ENCODE assay signal across 16 cellular contexts in the genomic region with DNA sequence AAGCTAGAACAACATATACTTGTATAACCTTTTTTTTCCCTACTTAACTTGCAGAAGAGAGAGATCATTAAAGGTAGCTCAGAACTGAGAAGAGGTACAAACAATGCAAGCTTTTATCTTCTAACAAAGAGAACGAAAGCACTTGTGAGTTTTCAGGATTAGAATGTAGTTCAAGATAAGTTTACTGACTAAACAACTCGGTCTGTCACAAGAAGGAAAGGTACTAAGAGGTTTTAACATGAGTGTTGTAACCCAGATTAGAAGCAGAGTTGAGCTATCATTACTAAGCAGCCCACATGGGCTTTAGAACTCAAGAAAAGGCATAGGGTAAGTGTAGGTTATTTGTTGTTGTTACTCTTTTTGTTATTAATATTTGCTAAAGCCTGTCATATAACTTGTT. TPM values are rescaled to one million over a fixed set of nuclear protein-coding genes. Genes with fewer than 3 reads are reported as not detected.
DNase-seq lines count a peak whose midpoint lies in the region; ATAC-seq, FAIRE-seq and TF ChIP-seq lines count a peak whose summit lies in the region.
"Had no signal": no experiment of that assay in that cellular context is flagged by ENCODE, and none has a peak within 500 bp of the region (broad histone marks: within the 10 kb centered on the region; RNA-seq: fewer than 3 reads in every experiment).

No MANE protein-coding gene starts in this region.

- 55% methylated on average over 2 of the region's 2 CpGs for whole genome bisulfite sequencing in right cardiac atrium
- 40 to 51% methylated on average over 2 of the region's 2 CpGs for WGBS in heart right ventricle, 2 donors

- H3K36me3 Mint-ChIP-seq in nephron (ENCODE audit: low read depth), result peaks cover 15% of the 10 kb centered on the region

- no peaks in the 10 kb centered on the region for H3K4me1 ChIP-seq in right cardiac atrium (ENCODE audit: control insufficient read depth, insufficient read depth, low read length)
- peaks cover 0 to 13% (median 2%) of the 10 kb centered on the region in 9 donors for H3K4me1 ChIP-seq in heart right ventricle

- peaks cover 0 to 81% (median 20%) of the 10 kb centered on the region in 9 donors for H3K36me3 ChIP-seq in heart right ventricle

- H3K4me3 ChIP-seq in right cardiac atrium (ENCODE audit: low read length) (no peak overlapping the region), heart right ventricle (no peak overlapping the region)

- no peaks in the 10 kb centered on the region for H3K9me3 Mint-ChIP-seq in nephron
- H3K9me3 Mint-ChIP-seq: CD4-positive, alpha-beta memory T cell had no signal

- H3K4me3 Mint-ChIP-seq in nephron, result no peak overlapping the region
- H3K4me3 Mint-ChIP-seq: CD4-positive, alpha-beta memory T cell; IgD-negative memory B cell had no signal

- ATAC-seq in Right ventricle myocardium superior (ENCODE audit: poor library complexity), result peak; percentile 75
- ATAC-seq in right cardiac atrium, result no peak
- ATAC-seq in heart right ventricle, result peak in 5 of 8 donors; percentile 45 to 81 (median 60)
- ATAC-seq in GM21528 (IDR thresholded peaks at IDR 0.05; ENCODE audit: low FRiP score, unreplicated experiment), result no peak

- H3K27ac Mint-ChIP-seq in nephron, result peak overlapping the region; percentile 37 to 63 (median 59)

- H3K27me3 ChIP-seq in right cardiac atrium (ENCODE audit: control insufficient read depth, insufficient read depth), result no peaks in the 10 kb centered on the region
- H3K27me3 ChIP-seq in heart right ventricle, result no peaks in the 10 kb centered on the region

- H3K4me1 Mint-ChIP-seq in nephron, result no peaks in the 10 kb centered on the region
- H3K4me1 Mint-ChIP-seq: IgD-negative memory B cell had no signal

- H3K9me3 ChIP-seq in right cardiac atrium (ENCODE audit: control insufficient read depth, low read length) (no peaks in the 10 kb centered on the region), heart right ventricle (peaks cover 0 to 7% (median 0%) of the 10 kb centered on the region in 11 donors)

- DNase-seq in Right ventricle myocardium superior (no peak), right cardiac atrium (no peak), heart right ventricle (no peak), SW480 (ENCODE audit: low spot score) (no peak), HTR-8/SVneo (ENCODE audit: insufficient read length, low spot score) (no peak), NCI-H1092 treated with DMSO at 0.1 percent for 48 hours (lab: John Stamatoyannopoulos, UW) (no peak)
- DNase-seq: Calu3; CD4-positive, alpha-beta memory T cell; H7; NCI-H187; NCI-H446 treated with DMSO at 0.1 percent for 48 hours; RPMI8226 had no signal

- TF ChIP-seq CTCF in heart right ventricle (IDR thresholded peaks at IDR 0.05) (no peak), nephron (IDR thresholded peaks at IDR 0.05; ENCODE audit: unreplicated experiment in 3 of 3) (no peak)

- intact Hi-C loops in Right ventricle myocardium superior (cut with DNase I) (no loop called here), right cardiac atrium (cut with DNase I) (no loop called here), heart right ventricle (cut with DNase I) (no loop called here)

- H3K27ac ChIP-seq in right cardiac atrium (ENCODE audit: low read length), result no peak overlapping the region
- H3K27ac ChIP-seq in heart right ventricle, result peak overlapping the region in 8 of 10 donors; percentile 2 to 65 (median 34)

- FAIRE-seq in HTR-8/SVneo (lab: Jason Lieb, UNC), result no peak
- FAIRE-seq: GM19239 had no signal

- no peaks in the 10 kb centered on the region for H3K27me3 Mint-ChIP-seq in nephron (ENCODE audit: low read depth)
- H3K27me3 Mint-ChIP-seq: CD4-positive, alpha-beta memory T cell; IgD-negative memory B cell had no signal

RNA-seq across cellular contexts. Expression of gene GIN1, which starts 25.2 kb away (rescaled TPM):
- 16.2 TPM for total RNA-seq in Right ventricle myocardium superior
- 10 to 100 TPM; 12.7 to 14.8 (median 13.3) TPM for total RNA-seq in right cardiac atrium
- 7.6 TPM for polyA plus RNA-seq in right cardiac atrium
- 10 to 100 TPM; 12.0 to 19.7 (median 13.7) TPM for total RNA-seq in heart right ventricle
- 1 to 10 TPM; 5.6 to 7.1 TPM for polyA plus RNA-seq in heart right ventricle

RNA-seq across cellular contexts. Expression of gene PPIP5K2, which starts 25.4 kb away (rescaled TPM):
- total RNA-seq in Right ventricle myocardium superior (43.9 TPM), right cardiac atrium (10 to 100 TPM; 37.0 to 40.8 (median 38.0) TPM), heart right ventricle (10 to 100 TPM; 30.8 to 72.9 (median 35.6) TPM)
- polyA plus RNA-seq in right cardiac atrium (14.1 TPM), heart right ventricle (10 to 100 TPM; 17.1 to 44.0 TPM)

Comparison
In these comparisons a context has a peak if more than half of its experiments do, and no peak if none do; other contexts are left out.
1. ATAC-seq: peak in Right ventricle myocardium superior (single experiment) and heart right ventricle (5 of 8); none in right cardiac atrium (0 of 2) and GM21528 (single experiment).